Comparison of ENCODE assay signal across 17 cellular contexts in the genomic region with DNA sequence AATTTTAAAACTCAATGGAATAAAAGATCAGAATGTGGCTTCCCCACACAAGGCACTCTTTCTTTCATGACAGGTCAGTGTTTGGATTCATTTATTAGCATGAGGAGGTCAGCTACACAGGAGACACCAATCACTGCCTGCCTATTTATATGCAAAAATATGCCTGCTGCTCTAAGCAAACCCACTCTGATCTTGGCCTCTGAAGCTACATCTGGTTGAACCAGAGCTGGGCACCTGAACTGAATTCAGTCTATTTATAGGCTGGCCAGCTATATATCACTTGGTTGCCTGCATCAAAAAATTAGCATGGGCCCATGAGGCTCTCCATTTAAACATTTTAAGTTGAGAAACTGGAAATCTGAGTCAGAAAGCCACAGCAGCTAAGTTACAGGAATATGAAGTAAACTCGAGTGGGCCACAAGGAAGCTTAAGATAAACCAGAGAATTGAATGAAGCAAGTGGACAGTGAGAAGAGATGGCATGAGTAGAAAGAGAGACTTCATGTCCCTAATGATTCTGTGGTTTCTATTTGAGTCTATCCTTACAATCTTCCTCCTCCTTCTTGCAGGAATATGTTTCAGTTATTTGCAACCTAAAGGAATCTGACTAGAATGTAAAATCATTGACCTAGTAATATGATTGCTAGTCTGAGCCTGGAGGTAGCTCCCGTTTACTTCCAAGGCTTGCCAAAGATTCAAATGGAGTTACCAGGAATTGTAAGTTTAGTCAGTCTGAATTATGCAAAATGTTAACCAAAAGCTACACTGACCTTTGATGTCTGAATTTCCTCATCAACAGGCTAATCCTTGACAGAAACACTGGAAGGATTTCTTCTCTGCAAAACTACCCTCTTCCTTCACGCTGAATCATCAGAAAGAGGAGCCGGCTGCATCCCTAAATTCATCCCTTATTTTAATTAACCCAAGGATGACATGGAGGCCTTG. TPM values are rescaled to one million over a fixed set of nuclear protein-coding genes. Genes with fewer than 3 reads are reported as not detected.
DNase-seq lines count a peak whose midpoint lies in the region; ATAC-seq and TF ChIP-seq lines count a peak whose summit lies in the region.
"Had no signal": no experiment of that assay in that cellular context is flagged by ENCODE, and none has a peak within 500 bp of the region (broad histone marks: within the 10 kb centered on the region; RNA-seq: fewer than 3 reads in every experiment).

No MANE protein-coding gene starts in this region.

- in situ Hi-C loops in GM23248 (cut with MboI): no loop called here

- 12 to 13% methylated on average over 4 of the region's 4 CpGs for WGBS in GM23248 (ENCODE audit: low coverage in 1 of 2, low lambda C conversion rate in 2 of 2, missing lambda C conversion rate in 2 of 2), 2 experiments

- peaks cover 17% of the 10 kb centered on the region; the same call in 1 of the 2 replicates for H3K36me3 ChIP-seq in GM23248 (ENCODE audit: low read depth)
- H3K36me3 ChIP-seq: BE2C, breast epithelium had no signal

- H3K4me3 ChIP-seq in GM23248: peak overlapping the region; percentile 8; the same call in 1 of the 2 replicates
- H3K4me3 ChIP-seq: breast epithelium had no signal

- peak overlapping the region; percentile 85 for H3K27ac ChIP-seq in GM23248

- H3K27me3 ChIP-seq in GM23248 (replicated peaks; ENCODE audit: insufficient read depth): no peaks in the 10 kb centered on the region
- H3K27me3 ChIP-seq: BE2C, breast epithelium had no signal

- H4K20me1 ChIP-seq in GM23248 (ENCODE audit: insufficient read depth): no peaks in the 10 kb centered on the region

- peaks cover 83% of the 10 kb centered on the region for H3F3A ChIP-seq in GM23248 (ENCODE audit: insufficient read depth)

- peaks cover 71% of the 10 kb centered on the region for H3K4me1 ChIP-seq in GM23248 (ENCODE audit: insufficient read depth)
- H3K4me1 ChIP-seq: BE2C, breast epithelium had no signal

- H3K4me2 ChIP-seq in GM23248 (ENCODE audit: unreplicated experiment): peak overlapping the region; percentile 55

- DNase-seq in GM23248 (peak; percentile 61), fibroblast of peridontal ligament (ENCODE audit: extremely low read depth) (peak; percentile 90), sciatic nerve (ENCODE audit: low spot score) (no peak), GF-D8 (lab: John Stamatoyannopoulos, UW) (no peak), dedifferentiated amniotic fluid mesenchymal stem cell (ENCODE audit: extremely low spot score) (no peak)
- DNase-seq: activated CD4-positive, alpha-beta T cell treated with anti-CD3 and anti-CD28 coated beads, Interleukin-2, amount 10 ng/mL, durations not matched to agents 24 days and 14 days; activated naive CD4-positive, alpha-beta T cell treated with anti-CD3 and anti-CD28 coated beads, Interleukin-2, amount 50 U/mL, for 16 hours; BE2C; effector memory CD4-positive, alpha-beta T cell; GDM1; H7; NCI-H1436 treated with DMSO at 0.1 percent for 48 hours; T1000 had no signal

- intact Hi-C loops in sciatic nerve (cut with DNase I): no loop called here

- H2AFZ ChIP-seq in GM23248: no peak overlapping the region

- peaks cover 88% of the 10 kb centered on the region for H3K79me2 ChIP-seq in GM23248 (ENCODE audit: insufficient read depth)

- H3K9me3 ChIP-seq in GM23248 (ENCODE audit: low read depth): no peaks in the 10 kb centered on the region
- H3K9me3 ChIP-seq: BE2C, breast epithelium had no signal

- peak overlapping the region; percentile 16 for H3K9ac ChIP-seq in GM23248

- no peaks in the 10 kb centered on the region for H3K9me2 ChIP-seq in GM23248 (ENCODE audit: insufficient read depth)

- ATAC-seq in SK-N-SH treated with all-trans-retinoic acid at 6 μM for 48 hours (peak; percentile 15), sciatic nerve (peak; percentile 49), GM21526 (IDR thresholded peaks at IDR 0.05; ENCODE audit: low FRiP score, unreplicated experiment) (no peak)
- ATAC-seq: natural killer cell treated with Interleukin-12 subunit alpha and Interleukin-12 subunit beta and Interleukin-15 and Interleukin-18, amount 100 ng/mL, for 72 hours had no signal

TF ChIP-seq in SK-N-SH treated with all-trans-retinoic acid at 6 μM for 48 hours, 23 proteins besides CTCF, POLR2A, EP300 and RAD21 (continues in another document):
- TF ChIP-seq OSR1 (CRISPR knock-in tag; IDR thresholded peaks at IDR 0.05): no peak
- no peak for TF ChIP-seq ARNTL (CRISPR knock-in tag; IDR thresholded peaks at IDR 0.05; ENCODE audit: borderline replicate concordance, low read depth)
- TF ChIP-seq, protein P1, sequence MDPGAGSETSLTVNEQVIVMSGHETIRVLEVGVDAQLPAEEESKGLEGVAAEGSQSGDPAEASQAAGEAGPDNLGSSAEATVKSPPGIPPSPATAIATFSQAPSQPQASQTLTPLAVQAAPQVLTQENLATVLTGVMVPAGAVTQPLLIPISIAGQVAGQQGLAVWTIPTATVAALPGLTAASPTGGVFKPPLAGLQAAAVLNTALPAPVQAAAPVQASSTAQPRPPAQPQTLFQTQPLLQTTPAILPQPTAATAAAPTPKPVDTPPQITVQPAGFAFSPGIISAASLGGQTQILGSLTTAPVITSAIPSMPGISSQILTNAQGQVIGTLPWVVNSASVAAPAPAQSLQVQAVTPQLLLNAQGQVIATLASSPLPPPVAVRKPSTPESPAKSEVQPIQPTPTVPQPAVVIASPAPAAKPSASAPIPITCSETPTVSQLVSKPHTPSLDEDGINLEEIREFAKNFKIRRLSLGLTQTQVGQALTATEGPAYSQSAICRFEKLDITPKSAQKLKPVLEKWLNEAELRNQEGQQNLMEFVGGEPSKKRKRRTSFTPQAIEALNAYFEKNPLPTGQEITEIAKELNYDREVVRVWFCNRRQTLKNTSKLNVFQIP (CRISPR knock-in tag; IDR thresholded peaks at IDR 0.05; ENCODE audit: borderline replicate concordance, low read depth): no peak
- TF ChIP-seq TCF4 (CRISPR knock-in tag; IDR thresholded peaks at IDR 0.05; ENCODE audit: borderline replicate concordance): no peak
- TF ChIP-seq ZC3H10 (CRISPR knock-in tag; IDR thresholded peaks at IDR 0.05): no peak
- TF ChIP-seq, protein P2, sequence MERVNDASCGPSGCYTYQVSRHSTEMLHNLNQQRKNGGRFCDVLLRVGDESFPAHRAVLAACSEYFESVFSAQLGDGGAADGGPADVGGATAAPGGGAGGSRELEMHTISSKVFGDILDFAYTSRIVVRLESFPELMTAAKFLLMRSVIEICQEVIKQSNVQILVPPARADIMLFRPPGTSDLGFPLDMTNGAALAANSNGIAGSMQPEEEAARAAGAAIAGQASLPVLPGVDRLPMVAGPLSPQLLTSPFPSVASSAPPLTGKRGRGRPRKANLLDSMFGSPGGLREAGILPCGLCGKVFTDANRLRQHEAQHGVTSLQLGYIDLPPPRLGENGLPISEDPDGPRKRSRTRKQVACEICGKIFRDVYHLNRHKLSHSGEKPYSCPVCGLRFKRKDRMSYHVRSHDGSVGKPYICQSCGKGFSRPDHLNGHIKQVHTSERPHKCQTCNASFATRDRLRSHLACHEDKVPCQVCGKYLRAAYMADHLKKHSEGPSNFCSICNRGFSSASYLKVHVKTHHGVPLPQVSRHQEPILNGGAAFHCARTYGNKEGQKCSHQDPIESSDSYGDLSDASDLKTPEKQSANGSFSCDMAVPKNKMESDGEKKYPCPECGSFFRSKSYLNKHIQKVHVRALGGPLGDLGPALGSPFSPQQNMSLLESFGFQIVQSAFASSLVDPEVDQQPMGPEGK (CRISPR knock-in tag; IDR thresholded peaks at IDR 0.05; ENCODE audit: borderline replicate concordance): no peak
- no peak for TF ChIP-seq SNAI2 (CRISPR knock-in tag; IDR thresholded peaks at IDR 0.05)
- TF ChIP-seq, protein P3, sequence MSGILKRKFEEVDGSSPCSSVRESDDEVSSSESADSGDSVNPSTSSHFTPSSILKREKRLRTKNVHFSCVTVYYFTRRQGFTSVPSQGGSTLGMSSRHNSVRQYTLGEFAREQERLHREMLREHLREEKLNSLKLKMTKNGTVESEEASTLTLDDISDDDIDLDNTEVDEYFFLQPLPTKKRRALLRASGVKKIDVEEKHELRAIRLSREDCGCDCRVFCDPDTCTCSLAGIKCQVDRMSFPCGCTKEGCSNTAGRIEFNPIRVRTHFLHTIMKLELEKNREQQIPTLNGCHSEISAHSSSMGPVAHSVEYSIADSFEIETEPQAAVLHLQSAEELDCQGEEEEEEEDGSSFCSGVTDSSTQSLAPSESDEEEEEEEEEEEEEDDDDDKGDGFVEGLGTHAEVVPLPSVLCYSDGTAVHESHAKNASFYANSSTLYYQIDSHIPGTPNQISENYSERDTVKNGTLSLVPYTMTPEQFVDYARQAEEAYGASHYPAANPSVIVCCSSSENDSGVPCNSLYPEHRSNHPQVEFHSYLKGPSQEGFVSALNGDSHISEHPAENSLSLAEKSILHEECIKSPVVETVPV (CRISPR knock-in tag; IDR thresholded peaks at IDR 0.05): no peak
- TF ChIP-seq BACH2 (CRISPR knock-in tag; IDR thresholded peaks at IDR 0.05; ENCODE audit: borderline replicate concordance): no peak
- TF ChIP-seq ZNF565 (CRISPR knock-in tag; conservative IDR thresholded peaks at IDR 0.05; ENCODE audit: low read depth): no peak
- TF ChIP-seq ZFP3 (CRISPR knock-in tag; IDR thresholded peaks at IDR 0.05): no peak
- no peak for TF ChIP-seq ESRRG (CRISPR knock-in tag; IDR thresholded peaks at IDR 0.05)
- no peak for TF ChIP-seq GLIS3 (CRISPR knock-in tag; IDR thresholded peaks at IDR 0.05)

RNA-seq across cellular contexts. Expression of a gene that starts 17.7 kb away (rescaled TPM):
- total RNA-seq in GM23248 (2014; rRNA removed; shearing (Covaris generic)): 162 and 168 TPM in 2 replicates
- polyA plus RNA-seq in GM23248 (2016; fragmentation: Nextera tagmentation; extraction: Ambion mirVana): 234 and 238 TPM in 2 replicates
- 35.7 TPM for total RNA-seq in sciatic nerve
- total RNA-seq: activated CD4-positive, alpha-beta T cell treated with anti-CD3 and anti-CD28 coated beads, Interleukin-2, amount 10 ng/mL, durations not matched to agents 24 days and 14 days; natural killer cell treated with Interleukin-12 subunit alpha and Interleukin-12 subunit beta and Interleukin-15 and Interleukin-18, amount 100 ng/mL, for 72 hours had no signal

Comparison
In these comparisons a context has a peak if more than half of its experiments do, and no peak if none do; other contexts are left out.
1. DNase-seq: peak in GM23248 (single experiment) and fibroblast of peridontal ligament (single experiment); none in sciatic nerve (single experiment), GF-D8 (single experiment) and dedifferentiated amniotic fluid mesenchymal stem cell (single experiment).